Comparison of ENCODE assay signal across 17 cellular contexts in genomic region chr18:8972116-8972515, GRCh38.
"Had no signal": no experiment of that assay in that cellular context is flagged by ENCODE, and none has a peak within 500 bp of the region (broad histone marks: within the 10 kb centered on the region; RNA-seq: fewer than 3 reads in every experiment).

No MANE protein-coding gene starts in this region.

- H3K9ac ChIP-seq: neural progenitor cell had no signal

- H3K36me3 ChIP-seq: adrenal gland, cardiac muscle cell, heart left ventricle, neural progenitor cell, pancreas, tibial artery had no signal

- H3K27ac ChIP-seq: adrenal gland, cardiac muscle cell, neural progenitor cell, pancreas, tibial artery had no signal

- ATAC-seq: activated T-helper 17 cell treated with anti-CD3 and anti-CD28 coated beads, Interleukin-2, amount 50 U/mL, for 72 hours; heart left ventricle; left cardiac atrium; pancreas had no signal

- H3K9me3 ChIP-seq: adrenal gland, pancreas, tibial artery had no signal

- H3K4me2 ChIP-seq: neural progenitor cell had no signal

- H3K27me3 ChIP-seq: adrenal gland, cardiac muscle cell, heart left ventricle, neural progenitor cell, pancreas, tibial artery had no signal

- H2AFZ ChIP-seq: neural progenitor cell had no signal

- H3K4me1 ChIP-seq: adrenal gland, heart left ventricle, pancreas, tibial artery had no signal

- DNase-seq: activated CD4-positive, alpha-beta T cell treated with anti-CD3 and anti-CD28 coated beads, Interleukin-2, amount 10 ng/mL, durations not matched to agents 7 days and 5 days; activated naive CD4-positive, alpha-beta T cell treated with anti-CD3 and anti-CD28 coated beads for 36 hours; adrenal gland; heart left ventricle; left cardiac atrium; midbrain; naive B cell; pancreas; stimulated activated CD4-positive, alpha-beta T cell treated with anti-CD3 and anti-CD28 coated beads, Interleukin-2, amount 100 ng/mL, for 48 hours; stimulated activated naive CD4-positive, alpha-beta T cell; tibial artery had no signal

- H3K4me3 ChIP-seq: adrenal gland, cardiac muscle cell, heart left ventricle, lung, neural progenitor cell, pancreas, tibial artery had no signal

- FAIRE-seq: frontal cortex, pancreas, urothelium cell line had no signal
